1 cellular context compared by ENCODE assay signal in the genomic region with DNA sequence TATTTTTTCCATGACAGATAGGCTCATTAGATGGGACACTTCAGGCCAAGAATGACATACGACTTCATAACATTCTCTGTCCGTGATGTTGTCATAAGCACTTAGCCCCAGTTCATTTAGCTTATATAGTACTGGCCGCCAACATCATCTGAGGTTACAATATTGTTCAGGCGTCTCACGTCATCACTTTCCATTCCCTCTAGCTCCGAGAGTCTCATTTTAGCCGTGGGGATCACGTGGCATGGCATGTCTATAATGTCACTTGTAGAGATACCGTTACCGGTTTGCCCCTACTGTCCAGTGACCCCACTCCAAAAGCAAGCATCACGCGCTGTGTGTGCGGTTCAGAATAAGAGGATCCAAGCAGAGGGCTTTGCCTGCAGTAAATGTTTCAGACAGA.
TF ChIP-seq lines count a peak whose summit lies in the region.

No MANE protein-coding gene starts in this region.

TF ChIP-seq in K562, 482 proteins besides CTCF, POLR2A, EP300 and RAD21:
- TF ChIP-seq, protein P1, sequence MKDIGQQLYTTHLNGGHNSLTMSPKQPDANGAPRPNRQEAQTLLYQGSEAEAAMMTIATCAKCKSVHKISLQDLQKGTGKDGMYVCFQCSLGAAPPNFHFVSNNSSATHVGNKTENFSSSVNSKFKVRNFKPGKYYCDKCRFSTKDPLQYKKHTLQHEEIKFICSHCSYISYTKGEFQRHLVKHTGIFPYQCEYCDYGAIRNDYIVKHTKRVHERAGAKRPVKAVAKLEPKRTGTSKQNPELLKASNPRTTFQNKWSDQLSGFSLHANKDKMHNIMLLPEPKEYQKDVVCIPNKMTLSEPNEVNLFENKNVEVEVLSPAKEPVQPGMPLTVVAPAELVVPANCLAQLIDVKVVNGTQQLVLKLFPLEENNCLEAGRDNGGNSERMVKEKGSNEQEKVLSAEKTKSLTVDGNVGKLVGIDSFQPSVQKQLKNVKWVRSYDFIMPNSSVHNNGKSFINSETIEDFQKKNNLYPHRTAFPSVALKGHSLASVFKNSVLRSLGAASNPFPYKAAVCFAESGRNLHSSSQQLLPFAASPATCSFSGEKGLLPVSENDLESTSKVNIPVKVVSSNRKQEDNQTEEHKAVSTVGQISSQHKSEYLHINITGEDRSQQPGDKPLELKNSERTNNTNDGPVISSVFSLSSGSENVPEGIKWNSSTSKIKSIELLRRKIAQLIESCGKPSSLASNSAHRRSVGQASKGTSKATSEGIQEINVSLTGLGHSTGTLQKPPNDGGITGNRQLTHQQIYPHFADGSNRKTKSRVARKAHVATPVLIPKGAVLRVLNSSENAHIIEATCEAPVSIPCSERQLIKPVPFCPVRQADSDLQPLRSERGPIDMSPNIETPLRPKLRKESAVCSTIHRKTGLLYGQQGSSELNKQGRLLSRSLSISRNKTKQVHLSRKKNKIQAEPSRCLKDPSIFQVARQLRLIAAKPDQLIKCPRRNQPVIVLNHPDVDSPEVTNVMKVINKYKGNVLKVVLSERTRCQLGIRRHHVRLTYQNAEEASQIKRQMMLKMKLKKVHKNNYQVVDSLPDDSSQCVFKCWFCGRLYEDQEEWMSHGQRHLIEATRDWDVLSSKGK (CRISPR knock-in tag; IDR thresholded peaks at IDR 0.05) = no peak
- TF ChIP-seq, protein P2, sequence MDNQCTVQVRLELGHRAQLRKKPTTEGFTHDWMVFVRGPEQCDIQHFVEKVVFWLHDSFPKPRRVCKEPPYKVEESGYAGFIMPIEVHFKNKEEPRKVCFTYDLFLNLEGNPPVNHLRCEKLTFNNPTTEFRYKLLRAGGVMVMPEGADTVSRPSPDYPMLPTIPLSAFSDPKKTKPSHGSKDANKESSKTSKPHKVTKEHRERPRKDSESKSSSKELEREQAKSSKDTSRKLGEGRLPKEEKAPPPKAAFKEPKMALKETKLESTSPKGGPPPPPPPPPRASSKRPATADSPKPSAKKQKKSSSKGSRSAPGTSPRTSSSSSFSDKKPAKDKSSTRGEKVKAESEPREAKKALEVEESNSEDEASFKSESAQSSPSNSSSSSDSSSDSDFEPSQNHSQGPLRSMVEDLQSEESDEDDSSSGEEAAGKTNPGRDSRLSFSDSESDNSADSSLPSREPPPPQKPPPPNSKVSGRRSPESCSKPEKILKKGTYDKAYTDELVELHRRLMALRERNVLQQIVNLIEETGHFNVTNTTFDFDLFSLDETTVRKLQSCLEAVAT (IDR thresholded peaks at IDR 0.05) = no peak
- no peak for TF ChIP-seq NFATC3 (IDR thresholded peaks at IDR 0.05)
- TF ChIP-seq PHF20 (IDR thresholded peaks at IDR 0.05; ENCODE audit: partially characterized antibody) = no peak
- TF ChIP-seq, protein P3, sequence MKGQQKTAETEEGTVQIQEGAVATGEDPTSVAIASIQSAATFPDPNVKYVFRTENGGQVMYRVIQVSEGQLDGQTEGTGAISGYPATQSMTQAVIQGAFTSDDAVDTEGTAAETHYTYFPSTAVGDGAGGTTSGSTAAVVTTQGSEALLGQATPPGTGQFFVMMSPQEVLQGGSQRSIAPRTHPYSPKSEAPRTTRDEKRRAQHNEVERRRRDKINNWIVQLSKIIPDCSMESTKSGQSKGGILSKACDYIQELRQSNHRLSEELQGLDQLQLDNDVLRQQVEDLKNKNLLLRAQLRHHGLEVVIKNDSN (CRISPR knock-in tag; IDR thresholded peaks at IDR 0.05) = 0 out of 2 replicates have a peak, but pooled peaks have one; percentile 20
- TF ChIP-seq HDGF (IDR thresholded peaks at IDR 0.05) = no peak
- TF ChIP-seq ADNP (tag; IDR thresholded peaks at IDR 0.05) = no peak
- no peak for TF ChIP-seq TCF3 (CRISPR knock-in tag; IDR thresholded peaks at IDR 0.05)
- no peak for TF ChIP-seq MED1 (CRISPR knock-in tag; IDR thresholded peaks at IDR 0.05; ENCODE audit: borderline replicate concordance)
- no peak for TF ChIP-seq NR2F6 (CRISPR knock-in tag; IDR thresholded peaks at IDR 0.05)
- TF ChIP-seq, protein P4, sequence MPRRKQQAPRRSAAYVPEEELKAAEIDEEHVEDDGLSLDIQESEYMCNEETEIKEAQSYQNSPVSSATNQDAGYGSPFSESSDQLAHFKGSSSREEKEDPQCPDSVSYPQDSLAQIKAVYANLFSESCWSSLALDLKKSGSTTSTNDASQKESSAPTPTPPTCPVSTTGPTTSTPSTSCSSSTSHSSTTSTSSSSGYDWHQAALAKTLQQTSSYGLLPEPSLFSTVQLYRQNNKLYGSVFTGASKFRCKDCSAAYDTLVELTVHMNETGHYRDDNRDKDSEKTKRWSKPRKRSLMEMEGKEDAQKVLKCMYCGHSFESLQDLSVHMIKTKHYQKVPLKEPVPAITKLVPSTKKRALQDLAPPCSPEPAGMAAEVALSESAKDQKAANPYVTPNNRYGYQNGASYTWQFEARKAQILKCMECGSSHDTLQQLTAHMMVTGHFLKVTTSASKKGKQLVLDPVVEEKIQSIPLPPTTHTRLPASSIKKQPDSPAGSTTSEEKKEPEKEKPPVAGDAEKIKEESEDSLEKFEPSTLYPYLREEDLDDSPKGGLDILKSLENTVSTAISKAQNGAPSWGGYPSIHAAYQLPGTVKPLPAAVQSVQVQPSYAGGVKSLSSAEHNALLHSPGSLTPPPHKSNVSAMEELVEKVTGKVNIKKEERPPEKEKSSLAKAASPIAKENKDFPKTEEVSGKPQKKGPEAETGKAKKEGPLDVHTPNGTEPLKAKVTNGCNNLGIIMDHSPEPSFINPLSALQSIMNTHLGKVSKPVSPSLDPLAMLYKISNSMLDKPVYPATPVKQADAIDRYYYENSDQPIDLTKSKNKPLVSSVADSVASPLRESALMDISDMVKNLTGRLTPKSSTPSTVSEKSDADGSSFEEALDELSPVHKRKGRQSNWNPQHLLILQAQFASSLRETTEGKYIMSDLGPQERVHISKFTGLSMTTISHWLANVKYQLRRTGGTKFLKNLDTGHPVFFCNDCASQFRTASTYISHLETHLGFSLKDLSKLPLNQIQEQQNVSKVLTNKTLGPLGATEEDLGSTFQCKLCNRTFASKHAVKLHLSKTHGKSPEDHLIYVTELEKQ (CRISPR knock-in tag; IDR thresholded peaks at IDR 0.05) = no peak
- TF ChIP-seq, protein P5, sequence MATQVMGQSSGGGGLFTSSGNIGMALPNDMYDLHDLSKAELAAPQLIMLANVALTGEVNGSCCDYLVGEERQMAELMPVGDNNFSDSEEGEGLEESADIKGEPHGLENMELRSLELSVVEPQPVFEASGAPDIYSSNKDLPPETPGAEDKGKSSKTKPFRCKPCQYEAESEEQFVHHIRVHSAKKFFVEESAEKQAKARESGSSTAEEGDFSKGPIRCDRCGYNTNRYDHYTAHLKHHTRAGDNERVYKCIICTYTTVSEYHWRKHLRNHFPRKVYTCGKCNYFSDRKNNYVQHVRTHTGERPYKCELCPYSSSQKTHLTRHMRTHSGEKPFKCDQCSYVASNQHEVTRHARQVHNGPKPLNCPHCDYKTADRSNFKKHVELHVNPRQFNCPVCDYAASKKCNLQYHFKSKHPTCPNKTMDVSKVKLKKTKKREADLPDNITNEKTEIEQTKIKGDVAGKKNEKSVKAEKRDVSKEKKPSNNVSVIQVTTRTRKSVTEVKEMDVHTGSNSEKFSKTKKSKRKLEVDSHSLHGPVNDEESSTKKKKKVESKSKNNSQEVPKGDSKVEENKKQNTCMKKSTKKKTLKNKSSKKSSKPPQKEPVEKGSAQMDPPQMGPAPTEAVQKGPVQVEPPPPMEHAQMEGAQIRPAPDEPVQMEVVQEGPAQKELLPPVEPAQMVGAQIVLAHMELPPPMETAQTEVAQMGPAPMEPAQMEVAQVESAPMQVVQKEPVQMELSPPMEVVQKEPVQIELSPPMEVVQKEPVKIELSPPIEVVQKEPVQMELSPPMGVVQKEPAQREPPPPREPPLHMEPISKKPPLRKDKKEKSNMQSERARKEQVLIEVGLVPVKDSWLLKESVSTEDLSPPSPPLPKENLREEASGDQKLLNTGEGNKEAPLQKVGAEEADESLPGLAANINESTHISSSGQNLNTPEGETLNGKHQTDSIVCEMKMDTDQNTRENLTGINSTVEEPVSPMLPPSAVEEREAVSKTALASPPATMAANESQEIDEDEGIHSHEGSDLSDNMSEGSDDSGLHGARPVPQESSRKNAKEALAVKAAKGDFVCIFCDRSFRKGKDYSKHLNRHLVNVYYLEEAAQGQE (CRISPR knock-in tag; IDR thresholded peaks at IDR 0.05; ENCODE audit: low read depth) = no peak
- no peak for TF ChIP-seq ZNF12 (CRISPR knock-in tag; IDR thresholded peaks at IDR 0.05)
- TF ChIP-seq ZNF766 (CRISPR knock-in tag; conservative IDR thresholded peaks at IDR 0.05) = no peak
- TF ChIP-seq MYBL2 (IDR thresholded peaks at IDR 0.05; ENCODE audit: low read depth) = no peak
- TF ChIP-seq MYBL2 (CRISPR knock-in tag; IDR thresholded peaks at IDR 0.05; ENCODE audit: borderline replicate concordance) = no peak
- TF ChIP-seq MEF2D (tag; conservative IDR thresholded peaks at IDR 0.05; ENCODE audit: low read depth) = no peak
- TF ChIP-seq, protein P6, sequence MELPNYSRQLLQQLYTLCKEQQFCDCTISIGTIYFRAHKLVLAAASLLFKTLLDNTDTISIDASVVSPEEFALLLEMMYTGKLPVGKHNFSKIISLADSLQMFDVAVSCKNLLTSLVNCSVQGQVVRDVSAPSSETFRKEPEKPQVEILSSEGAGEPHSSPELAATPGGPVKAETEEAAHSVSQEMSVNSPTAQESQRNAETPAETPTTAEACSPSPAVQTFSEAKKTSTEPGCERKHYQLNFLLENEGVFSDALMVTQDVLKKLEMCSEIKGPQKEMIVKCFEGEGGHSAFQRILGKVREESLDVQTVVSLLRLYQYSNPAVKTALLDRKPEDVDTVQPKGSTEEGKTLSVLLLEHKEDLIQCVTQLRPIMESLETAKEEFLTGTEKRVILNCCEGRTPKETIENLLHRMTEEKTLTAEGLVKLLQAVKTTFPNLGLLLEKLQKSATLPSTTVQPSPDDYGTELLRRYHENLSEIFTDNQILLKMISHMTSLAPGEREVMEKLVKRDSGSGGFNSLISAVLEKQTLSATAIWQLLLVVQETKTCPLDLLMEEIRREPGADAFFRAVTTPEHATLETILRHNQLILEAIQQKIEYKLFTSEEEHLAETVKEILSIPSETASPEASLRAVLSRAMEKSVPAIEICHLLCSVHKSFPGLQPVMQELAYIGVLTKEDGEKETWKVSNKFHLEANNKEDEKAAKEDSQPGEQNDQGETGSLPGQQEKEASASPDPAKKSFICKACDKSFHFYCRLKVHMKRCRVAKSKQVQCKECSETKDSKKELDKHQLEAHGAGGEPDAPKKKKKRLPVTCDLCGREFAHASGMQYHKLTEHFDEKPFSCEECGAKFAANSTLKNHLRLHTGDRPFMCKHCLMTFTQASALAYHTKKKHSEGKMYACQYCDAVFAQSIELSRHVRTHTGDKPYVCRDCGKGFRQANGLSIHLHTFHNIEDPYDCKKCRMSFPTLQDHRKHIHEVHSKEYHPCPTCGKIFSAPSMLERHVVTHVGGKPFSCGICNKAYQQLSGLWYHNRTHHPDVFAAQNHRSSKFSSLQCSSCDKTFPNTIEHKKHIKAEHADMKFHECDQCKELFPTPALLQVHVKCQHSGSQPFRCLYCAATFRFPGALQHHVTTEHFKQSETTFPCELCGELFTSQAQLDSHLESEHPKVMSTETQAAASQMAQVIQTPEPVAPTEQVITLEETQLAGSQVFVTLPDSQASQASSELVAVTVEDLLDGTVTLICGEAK (IDR thresholded peaks at IDR 0.05) = no peak
- TF ChIP-seq, protein P6 (CRISPR knock-in tag; IDR thresholded peaks at IDR 0.05) = no peak
- TF ChIP-seq, protein P7, sequence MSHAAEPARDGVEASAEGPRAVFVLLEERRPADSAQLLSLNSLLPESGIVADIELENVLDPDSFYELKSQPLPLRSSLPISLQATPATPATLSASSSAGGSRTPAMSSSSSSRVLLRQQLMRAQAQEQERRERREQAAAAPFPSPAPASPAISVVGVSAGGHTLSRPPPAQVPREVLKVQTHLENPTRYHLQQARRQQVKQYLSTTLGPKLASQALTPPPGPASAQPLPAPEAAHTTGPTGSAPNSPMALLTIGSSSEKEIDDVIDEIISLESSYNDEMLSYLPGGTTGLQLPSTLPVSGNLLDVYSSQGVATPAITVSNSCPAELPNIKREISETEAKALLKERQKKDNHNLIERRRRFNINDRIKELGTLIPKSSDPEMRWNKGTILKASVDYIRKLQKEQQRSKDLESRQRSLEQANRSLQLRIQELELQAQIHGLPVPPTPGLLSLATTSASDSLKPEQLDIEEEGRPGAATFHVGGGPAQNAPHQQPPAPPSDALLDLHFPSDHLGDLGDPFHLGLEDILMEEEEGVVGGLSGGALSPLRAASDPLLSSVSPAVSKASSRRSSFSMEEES (CRISPR knock-in tag; IDR thresholded peaks at IDR 0.05) = peak; percentile 32; the same call in 1 of the 2 replicates
